Comparison of ENCODE assay signal across 1 cellular context in the genomic region with DNA sequence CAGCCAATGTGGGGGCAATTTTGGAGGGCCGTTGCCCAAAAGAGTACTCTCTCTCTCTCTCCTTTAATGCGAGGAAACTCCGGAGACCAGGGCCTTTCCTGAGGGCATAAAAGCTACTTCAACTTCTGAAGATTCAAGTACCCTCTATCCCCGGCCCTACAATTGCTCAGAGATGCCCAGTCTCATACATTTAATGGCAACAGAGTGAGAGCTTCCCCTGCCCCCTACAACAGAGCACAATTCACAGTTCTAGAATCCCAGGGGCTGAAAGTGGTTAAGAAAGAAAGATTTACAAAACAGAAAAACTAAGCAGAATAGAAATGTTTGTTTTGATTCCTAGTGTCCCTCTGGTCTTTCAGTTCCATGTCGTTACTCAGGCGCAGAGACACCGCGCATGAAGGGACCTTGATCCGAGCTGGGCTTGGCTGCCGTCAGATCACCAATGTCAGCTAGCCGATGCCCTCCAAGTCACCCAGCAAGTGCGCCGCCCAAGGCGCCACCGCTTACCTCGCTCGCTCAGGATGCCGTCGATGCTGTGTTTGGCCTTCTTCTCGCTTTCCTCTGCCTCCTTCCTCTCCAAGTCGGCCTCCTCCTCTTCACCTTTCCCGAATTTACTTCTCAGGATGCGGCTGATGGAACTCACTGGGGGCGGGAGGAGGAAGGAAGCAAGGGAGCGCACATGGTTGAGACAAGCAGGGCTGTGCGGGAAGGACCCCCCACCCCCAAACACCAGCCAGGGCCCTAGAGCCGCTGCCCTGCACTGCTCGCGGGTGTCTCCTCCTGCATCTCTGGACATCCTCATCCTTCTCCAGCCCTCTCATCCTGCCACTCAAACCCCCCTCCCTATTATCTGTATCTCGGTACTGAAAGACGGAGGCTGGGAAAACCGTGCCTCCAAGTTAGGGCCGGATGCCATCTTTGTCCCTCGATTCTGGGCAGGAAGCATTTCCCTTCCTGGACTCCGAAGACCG.
TF ChIP-seq lines count a peak whose summit lies in the region.

No MANE protein-coding gene starts in this region.

TF ChIP-seq in H1, 55 proteins besides CTCF, POLR2A, EP300 and RAD21:
- TF ChIP-seq CBX8 (IDR thresholded peaks at IDR 0.05; ENCODE audit: borderline replicate concordance, low read depth, low read length) (peak; percentile 92), ASH2L (IDR thresholded peaks at IDR 0.05; ENCODE audit: low read length) (no peak), SUZ12 (IDR thresholded peaks at IDR 0.05; ENCODE audit: low read length) (peak; percentile 97), RNF2 (IDR thresholded peaks at IDR 0.05; ENCODE audit: borderline replicate concordance, low read depth, low read length, missing control alignments, poor library complexity, severe bottlenecking) (peak; percentile 97), SP1 (IDR thresholded peaks at IDR 0.05; ENCODE audit: low read depth, low read length) (0 out of 2 replicates have a peak, but pooled peaks have one; percentile 4), SAP30 (IDR thresholded peaks at IDR 0.05; ENCODE audit: insufficient read depth, insufficient replicate concordance, low read length) (no peak), EGR1 (IDR thresholded peaks at IDR 0.05; ENCODE audit: borderline replicate concordance, low read depth, low read length) (no peak), EZH2 (IDR thresholded peaks at IDR 0.05; ENCODE audit: low read depth, low read length, severe bottlenecking) (peak; percentile 97), CTBP2 (IDR thresholded peaks at IDR 0.05; ENCODE audit: borderline replicate concordance, insufficient read depth, insufficient read length, low read length) (peak; percentile 95), TCF12 (IDR thresholded peaks at IDR 0.05; ENCODE audit: low read depth, low read length) (0 out of 2 replicates have a peak, but pooled peaks have one; percentile 2), CHD1 (IDR thresholded peaks at IDR 0.05; ENCODE audit: low read depth, low read length) (no peak), FOSL1 (IDR thresholded peaks at IDR 0.05; ENCODE audit: insufficient read depth, low read depth, low read length) (no peak), SRF (IDR thresholded peaks at IDR 0.05; ENCODE audit: low read depth, low read length) (no peak)
TF ChIP-seq in H1: peak in this region for 7.
